Comparison of ENCODE assay signal across 17 cellular contexts in the genomic region with DNA sequence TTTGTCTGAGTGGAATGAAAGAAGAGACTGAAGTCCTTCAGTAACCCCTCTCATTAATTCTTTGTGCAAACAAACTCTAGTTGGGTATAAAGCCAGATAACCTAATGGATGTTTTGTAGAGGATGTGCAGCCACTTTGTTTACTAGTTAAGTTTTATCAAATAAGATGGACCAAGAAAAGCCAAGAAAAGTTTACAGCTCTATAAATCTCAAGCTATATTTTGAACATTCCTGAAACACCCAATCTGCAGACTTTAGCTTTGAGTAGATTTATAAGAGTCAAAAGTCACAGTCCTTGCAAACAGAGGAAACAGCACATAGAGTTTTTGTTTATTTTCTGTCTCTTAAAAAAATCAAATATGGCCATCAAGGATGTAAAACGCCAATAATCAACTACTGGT.
"Had no signal": no experiment of that assay in that cellular context is flagged by ENCODE, and none has a peak within 500 bp of the region (broad histone marks: within the 10 kb centered on the region; RNA-seq: fewer than 3 reads in every experiment).

No MANE protein-coding gene starts in this region.

- ATAC-seq: activated CD8-positive, alpha-beta T cell treated with anti-CD3 and anti-CD28 coated beads for 36 hours; activated naive CD8-positive, alpha-beta T cell treated with anti-CD3 and anti-CD28 coated beads, Interleukin-2, amount 50 U/mL, for 24 hours; activated T-helper 17 cell treated with anti-CD3 and anti-CD28 coated beads, Interleukin-2, amount 50 U/mL, for 72 hours; effector memory CD8-positive, alpha-beta T cell; foreskin keratinocyte had no signal

- H3K27me3 Mint-ChIP-seq: activated naive CD8-positive, alpha-beta T cell treated with anti-CD3 and anti-CD28 coated beads, Interleukin-2, amount 50 U/mL, for 24 hours had no signal

- H3K4me1 Mint-ChIP-seq: activated CD4-positive, alpha-beta T cell treated with anti-CD3 and anti-CD28 coated beads, Interleukin-2, amount 10 ng/mL, durations not matched to agents 24 days and 14 days; activated naive CD8-positive, alpha-beta T cell treated with anti-CD3 and anti-CD28 coated beads, Interleukin-2, amount 50 U/mL, for 24 hours; activated T-helper 17 cell treated with anti-CD3 and anti-CD28 coated beads, Interleukin-2, amount 50 U/mL, for 72 hours had no signal

- DNase-seq: activated CD4-positive, alpha-beta T cell treated with anti-CD3 and anti-CD28 coated beads, Interleukin-2, amount 10 ng/mL, durations not matched to agents 24 days and 14 days; activated CD8-positive, alpha-beta T cell treated with anti-CD3 and anti-CD28 coated beads for 36 hours; activated naive CD4-positive, alpha-beta T cell treated with Interleukin-2 at 50 U/mL for 16 hours; activated naive CD8-positive, alpha-beta T cell treated with anti-CD3 and anti-CD28 coated beads, Interleukin-2, amount 50 U/mL, for 24 hours; activated T-cell treated with anti-CD3 and anti-CD28 coated beads, Interleukin-2, amount 50 U/mL, for 1 hour; anterior cingulate cortex; caudate nucleus; effector memory CD8-positive, alpha-beta T cell; foreskin keratinocyte; kidney; left ventricle myocardium superior; spleen; stimulated activated naive CD4-positive, alpha-beta T cell; thyroid gland had no signal

- H3K9me3 Mint-ChIP-seq: activated CD4-positive, alpha-beta T cell treated with anti-CD3 and anti-CD28 coated beads, Interleukin-2, amount 10 ng/mL, durations not matched to agents 24 days and 14 days; activated CD8-positive, alpha-beta T cell treated with anti-CD3 and anti-CD28 coated beads for 36 hours; activated naive CD8-positive, alpha-beta T cell treated with anti-CD3 and anti-CD28 coated beads, Interleukin-2, amount 50 U/mL, for 24 hours; activated T-helper 17 cell treated with anti-CD3 and anti-CD28 coated beads, Interleukin-2, amount 50 U/mL, for 72 hours; effector memory CD8-positive, alpha-beta T cell had no signal

- H3K36me3 ChIP-seq: spleen, thyroid gland had no signal

- H3K4me3 Mint-ChIP-seq: activated CD4-positive, alpha-beta T cell treated with anti-CD3 and anti-CD28 coated beads, Interleukin-2, amount 10 ng/mL, durations not matched to agents 24 days and 14 days; activated CD8-positive, alpha-beta T cell treated with anti-CD3 and anti-CD28 coated beads for 36 hours; activated naive CD8-positive, alpha-beta T cell treated with anti-CD3 and anti-CD28 coated beads, Interleukin-2, amount 50 U/mL, for 24 hours; activated T-helper 17 cell treated with anti-CD3 and anti-CD28 coated beads, Interleukin-2, amount 50 U/mL, for 72 hours; brain; effector memory CD8-positive, alpha-beta T cell; neural crest cell had no signal

- H3K27me3 ChIP-seq: foreskin keratinocyte, spleen, thyroid gland had no signal

- H3K4me1 ChIP-seq: foreskin keratinocyte, spleen, thyroid gland had no signal

- H3K4me3 ChIP-seq: spleen, thyroid gland had no signal

- H3K27ac ChIP-seq: foreskin keratinocyte, thyroid gland had no signal

- H3K9me3 ChIP-seq: thyroid gland had no signal

- H3K27ac Mint-ChIP-seq: activated CD4-positive, alpha-beta T cell treated with anti-CD3 and anti-CD28 coated beads, Interleukin-2, amount 10 ng/mL, durations not matched to agents 24 days and 14 days; activated CD8-positive, alpha-beta T cell treated with anti-CD3 and anti-CD28 coated beads for 36 hours; activated naive CD8-positive, alpha-beta T cell treated with anti-CD3 and anti-CD28 coated beads, Interleukin-2, amount 50 U/mL, for 24 hours; activated T-helper 17 cell treated with anti-CD3 and anti-CD28 coated beads, Interleukin-2, amount 50 U/mL, for 72 hours; effector memory CD8-positive, alpha-beta T cell had no signal
